25 cellular contexts compared by ENCODE assay signal in genomic region chr10:107970512-107970911, GRCh38.
"Had no signal": no experiment of that assay in that cellular context is flagged by ENCODE, and none has a peak within 500 bp of the region (broad histone marks: within the 10 kb centered on the region; RNA-seq: fewer than 3 reads in every experiment).

No MANE protein-coding gene starts in this region.

- H3K36me3 Mint-ChIP-seq: activated CD4-positive, alpha-beta memory T cell treated with anti-CD3 and anti-CD28 coated beads for 36 hours; activated naive CD4-positive, alpha-beta T cell treated with anti-CD3 and anti-CD28 coated beads, Interleukin-2, amount 50 U/mL, for 72 hours; brain had no signal

- H3K27me3 Mint-ChIP-seq: activated CD4-positive, alpha-beta memory T cell treated with anti-CD3 and anti-CD28 coated beads for 36 hours; activated CD4-positive, alpha-beta T cell treated with anti-CD3 and anti-CD28 coated beads, Interleukin-2, amount 10 ng/mL, durations not matched to agents 7 days and 5 days; activated naive CD8-positive, alpha-beta T cell treated with anti-CD3 and anti-CD28 coated beads, Interleukin-2, amount 50 U/mL, for 24 hours; brain had no signal

- DNase-seq: activated CD4-positive, alpha-beta memory T cell treated with anti-CD3 and anti-CD28 coated beads for 36 hours; activated CD4-positive, alpha-beta T cell treated with anti-CD3 and anti-CD28 coated beads, Interleukin-2, amount 10 ng/mL, durations not matched to agents 7 days and 5 days; activated CD4-positive, CD25-positive, alpha-beta regulatory T cell; activated CD8-positive, alpha-beta memory T cell treated with anti-CD3 and anti-CD28 coated beads for 24 hours; activated effector memory CD4-positive, alpha-beta T cell treated with anti-CD3 and anti-CD28 coated beads, Interleukin-2, amount 50 U/mL, for 16 hours; activated naive CD4-positive, alpha-beta T cell treated with Interleukin-2 at 50 U/mL for 16 hours; activated naive CD8-positive, alpha-beta T cell treated with anti-CD3 and anti-CD28 coated beads, Interleukin-2, amount 50 U/mL, for 24 hours; activated T-cell treated with anti-CD3 and anti-CD28 coated beads, Interleukin-2, amount 50 U/mL, for 4 hours; amygdala; cerebellar nuclear complex; Karpas-422; MV-4-11; NCI-H1092 treated with DMSO at 0.1 percent for 48 hours; NCI-H1417 treated with DMSO at 0.1 percent for 48 hours; NCI-H1694; NCI-H2029; NCI-H345; NCI-H510A; NCI-H526 treated with DMSO at 0.1 percent for 48 hours; SHP77 treated with DMSO at 0.1 percent for 48 hours; T-helper 9 cell had no signal

- H3K27ac Mint-ChIP-seq: activated CD4-positive, alpha-beta memory T cell treated with anti-CD3 and anti-CD28 coated beads for 36 hours; activated CD4-positive, alpha-beta T cell treated with anti-CD3 and anti-CD28 coated beads, Interleukin-2, amount 10 ng/mL, durations not matched to agents 7 days and 5 days; activated naive CD4-positive, alpha-beta T cell treated with anti-CD3 and anti-CD28 coated beads, Interleukin-2, amount 50 U/mL, for 72 hours; activated naive CD8-positive, alpha-beta T cell treated with anti-CD3 and anti-CD28 coated beads, Interleukin-2, amount 50 U/mL, for 24 hours; brain; T-helper 1 cell treated with Interleukin-12 subunit alpha and Interleukin-12 subunit beta and Interleukin-4 antibody, amounts not matched to agents 30 μg/mL and 1 μg/mL, for 36 hours had no signal

- H3K4me3 Mint-ChIP-seq: activated CD4-positive, alpha-beta memory T cell treated with anti-CD3 and anti-CD28 coated beads for 36 hours; activated CD4-positive, alpha-beta T cell treated with anti-CD3 and anti-CD28 coated beads, Interleukin-2, amount 10 ng/mL, durations not matched to agents 7 days and 5 days; activated naive CD8-positive, alpha-beta T cell treated with anti-CD3 and anti-CD28 coated beads, Interleukin-2, amount 50 U/mL, for 24 hours; activated T-cell treated with anti-CD3 and anti-CD28 coated beads, Interleukin-2, amount 50 U/mL, for 4 hours; brain; T-helper 1 cell treated with Interleukin-12 subunit alpha and Interleukin-12 subunit beta and Interleukin-4 antibody, amounts not matched to agents 30 μg/mL and 1 μg/mL, for 36 hours had no signal

- H3K9me3 Mint-ChIP-seq: brain had no signal

- H3K4me3 ChIP-seq: K562 had no signal

- H3K4me1 Mint-ChIP-seq: activated CD4-positive, alpha-beta T cell treated with anti-CD3 and anti-CD28 coated beads, Interleukin-2, amount 10 ng/mL, durations not matched to agents 7 days and 5 days; activated naive CD8-positive, alpha-beta T cell treated with anti-CD3 and anti-CD28 coated beads, Interleukin-2, amount 50 U/mL, for 24 hours; brain had no signal

- ATAC-seq: activated naive CD4-positive, alpha-beta T cell treated with anti-CD3 and anti-CD28 coated beads, Interleukin-2, amount 50 U/mL, for 72 hours; activated naive CD8-positive, alpha-beta T cell treated with anti-CD3 and anti-CD28 coated beads, Interleukin-2, amount 50 U/mL, for 24 hours; activated T-cell treated with anti-CD3 and anti-CD28 coated beads, Interleukin-2, amount 50 U/mL, for 4 hours; K562 had no signal
